Comparison of ENCODE assay signal across 19 cellular contexts in the genomic region with DNA sequence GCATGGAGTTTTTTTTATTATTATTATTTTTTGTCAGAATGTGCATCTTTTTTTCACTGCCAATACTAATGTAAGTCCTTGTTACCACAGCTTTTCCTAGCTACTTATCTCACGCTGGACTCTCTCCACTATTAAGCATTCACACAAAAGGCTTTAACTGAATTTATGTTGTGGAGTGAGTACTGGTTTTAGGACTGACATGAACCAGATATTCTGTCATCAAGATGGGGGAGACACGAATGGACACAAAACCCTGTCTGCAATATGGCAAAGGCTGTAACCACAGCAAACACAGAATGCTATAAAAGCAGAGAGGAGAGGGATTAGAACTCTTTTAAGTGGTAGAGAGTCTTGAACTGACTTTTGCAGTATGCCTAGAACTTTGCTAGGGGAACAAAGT.
A peak's percentile ranks its signal among the peaks of the same experiment; 100 is the strongest.
DNase-seq lines count a peak whose midpoint lies in the region; ATAC-seq, FAIRE-seq and TF ChIP-seq lines count a peak whose summit lies in the region.
"Had no signal": no experiment of that assay in that cellular context is flagged by ENCODE, and none has a peak within 500 bp of the region (broad histone marks: within the 10 kb centered on the region; RNA-seq: fewer than 3 reads in every experiment).

No MANE protein-coding gene starts in this region.

- H3K79me2 ChIP-seq in GM23338 (replicated peaks; ENCODE audit: insufficient read depth), result no peaks in the 10 kb centered on the region
- H3K79me2 ChIP-seq in keratinocyte (ENCODE audit: control insufficient read depth, insufficient read depth, low read length), result no peaks in the 10 kb centered on the region
- no peaks in the 10 kb centered on the region for H3K79me2 ChIP-seq in trophoblast cell (ENCODE audit: control insufficient read depth, insufficient read depth, low read length, poor library complexity)

- no peak overlapping the region for H3K27ac ChIP-seq in GM23338 (ENCODE audit: low read depth)
- H3K27ac ChIP-seq in Panc1 (ENCODE audit: low read length), result peak overlapping the region; percentile 40; the same call in 1 of the 2 replicates
- no peak overlapping the region for H3K27ac ChIP-seq in keratinocyte (ENCODE audit: control insufficient read depth, insufficient read depth, low read length)
- H3K27ac ChIP-seq in trophoblast cell (ENCODE audit: low read depth, low read length), result peak overlapping the region; percentile 67
- H3K27ac ChIP-seq: PC-9, SK-N-MC had no signal

- H3K4ac ChIP-seq in trophoblast cell (ENCODE audit: low read depth, low read length), result no peak overlapping the region

- no peak overlapping the region for H4K12ac ChIP-seq in trophoblast cell (ENCODE audit: low read depth, low read length)

- no peak overlapping the region for H3K9ac ChIP-seq in keratinocyte (ENCODE audit: control insufficient read depth, extremely low read depth, insufficient read depth, low read length)
- no peak overlapping the region for H3K9ac ChIP-seq in trophoblast cell (ENCODE audit: low read length)

- H2AK5ac ChIP-seq in trophoblast cell (ENCODE audit: low read length), result no peak overlapping the region

- H3K23ac ChIP-seq in trophoblast cell (ENCODE audit: low read length), result no peak overlapping the region

- H4K8ac ChIP-seq in trophoblast cell (ENCODE audit: low read depth, low read length), result no peak overlapping the region

- H3K36me3 ChIP-seq in GM23338 (ENCODE audit: insufficient read depth) (no peaks in the 10 kb centered on the region), Panc1 (ENCODE audit: control insufficient read depth, insufficient read depth, low read length) (no peaks in the 10 kb centered on the region), keratinocyte (ENCODE audit: control insufficient read depth in 2 of 2, extremely low read depth in 1 of 2, insufficient read depth in 2 of 2, low read length in 2 of 2) (no peaks in the 10 kb centered on the region), trophoblast cell (ENCODE audit: control insufficient read depth in 1 of 2, insufficient read depth in 2 of 2, low read length in 2 of 2) (no peaks in the 10 kb centered on the region)

- TF ChIP-seq POLR2A in lower leg skin (IDR thresholded peaks at IDR 0.05), result no peak

- H3K36me3 Mint-ChIP-seq in GM23338 (ENCODE audit: low read depth), result no peaks in the 10 kb centered on the region
- H3K36me3 Mint-ChIP-seq in activated CD8-positive, alpha-beta T cell treated with anti-CD3 and anti-CD28 coated beads for 36 hours (ENCODE audit: low read depth), result no peaks in the 10 kb centered on the region
- H3K36me3 Mint-ChIP-seq: CD4-positive, CD25-positive, alpha-beta regulatory T cell had no signal

- no CpG with 5 or more reads among the region's 2 CpGs for WGBS in trophoblast cell (ENCODE audit: extremely low coverage, insufficient coverage, insufficient read length)
- WGBS in lower leg skin, 2 donors, result 95% methylated on average over 2 of the region's 2 CpGs

- no peaks in the 10 kb centered on the region for H3F3A ChIP-seq in GM23338 (replicated peaks; ENCODE audit: low read depth)

- POLR2A ChIA-PET in Panc1 (lab: Charles Lee), result no interaction called here
- POLR2A ChIA-PET in activated CD8-positive, alpha-beta T cell treated with anti-CD3 and anti-CD28 coated beads for 36 hours (lab: Charles Lee), result no interaction called here

- peak; percentile 67 for FAIRE-seq in keratinocyte (lab: Jason Lieb, UNC)
- FAIRE-seq: G401.6, K562 had no signal

- in situ Hi-C loops in Panc1 (cut with HindIII; ENCODE audit: low pct_unique_long_range_greater_than_20kb, low sequenced_read_pairs), result no loop called here

- H2AFZ ChIP-seq in GM23338, result peak overlapping the region; percentile 81
- H2AFZ ChIP-seq in keratinocyte (ENCODE audit: control insufficient read depth, low read length), result no peak overlapping the region
- H2AFZ ChIP-seq in trophoblast cell (ENCODE audit: insufficient read depth, low read length, poor library complexity), result no peak overlapping the region
- H2AFZ ChIP-seq: PC-9 had no signal

- H3K27ac Mint-ChIP-seq in GM23338, result no peak overlapping the region
- no peak overlapping the region for H3K27ac Mint-ChIP-seq in activated CD8-positive, alpha-beta T cell treated with anti-CD3 and anti-CD28 coated beads for 36 hours
- H3K27ac Mint-ChIP-seq: CD4-positive, CD25-positive, alpha-beta regulatory T cell had no signal

- no peak overlapping the region for H2BK5ac ChIP-seq in trophoblast cell (ENCODE audit: low read depth, low read length, poor library complexity)

- H3K14ac ChIP-seq in trophoblast cell (ENCODE audit: low read length), result no peak overlapping the region

- no peaks in the 10 kb centered on the region for H3K9me1 ChIP-seq in keratinocyte (ENCODE audit: control insufficient read depth, extremely low read depth, insufficient read depth, low read length)

- no TSS peak for BruUV-seq in Panc1 (replicated peaks; lab: Mats Ljungman, UMichigan)

- H3K9me3 Mint-ChIP-seq in GM23338, result no peaks in the 10 kb centered on the region
- H3K9me3 Mint-ChIP-seq in activated CD8-positive, alpha-beta T cell treated with anti-CD3 and anti-CD28 coated beads for 36 hours, result no peaks in the 10 kb centered on the region

- no peak overlapping the region for H3K4me3 ChIP-seq in GM23338
- H3K4me3 ChIP-seq in Panc1 (ENCODE audit: low read depth in 2 of 2, low read length in 2 of 2), result no peak overlapping the region
- H3K4me3 ChIP-seq in keratinocyte (ENCODE audit: control insufficient read depth in 2 of 3, extremely low read depth in 1 of 3, insufficient read depth in 2 of 3, low read depth in 1 of 3, low read length in 3 of 3), result no peak overlapping the region
- H3K4me3 ChIP-seq in trophoblast cell (ENCODE audit: low read depth, low read length), result no peak overlapping the region
- H3K4me3 ChIP-seq in lower leg skin (ENCODE audit: low read depth, poor library complexity, severe bottlenecking), result no peak overlapping the region
- H3K4me3 ChIP-seq: K562, PC-9, SK-N-MC had no signal

- H3K27me3 Mint-ChIP-seq in GM23338 (ENCODE audit: insufficient read depth, low read depth, poor library complexity), result peaks cover 2% of the 10 kb centered on the region
- H3K27me3 Mint-ChIP-seq in activated CD8-positive, alpha-beta T cell treated with anti-CD3 and anti-CD28 coated beads for 36 hours, result no peaks in the 10 kb centered on the region
- H3K27me3 Mint-ChIP-seq: CD4-positive, CD25-positive, alpha-beta regulatory T cell had no signal

- H3K18ac ChIP-seq in trophoblast cell (ENCODE audit: low read length), result no peak overlapping the region

- H2BK12ac ChIP-seq in trophoblast cell (ENCODE audit: low read length), result no peak overlapping the region

- H4K91ac ChIP-seq in trophoblast cell (ENCODE audit: low read depth, low read length), result no peak overlapping the region

- no peaks in the 10 kb centered on the region for H4K20me1 ChIP-seq in GM23338 (replicated peaks; ENCODE audit: insufficient read depth)
- H4K20me1 ChIP-seq in keratinocyte (ENCODE audit: control insufficient read depth, extremely low read depth, insufficient read depth, low read length), result no peaks in the 10 kb centered on the region

- peaks cover 3% of the 10 kb centered on the region; the same call in 1 of the 3 replicates for H3K4me1 Mint-ChIP-seq in GM23338
- peaks cover 21% of the 10 kb centered on the region for H3K4me1 Mint-ChIP-seq in activated CD8-positive, alpha-beta T cell treated with anti-CD3 and anti-CD28 coated beads for 36 hours (ENCODE audit: low read depth)

- dilution Hi-C loops in keratinocyte (cut with MboI; ENCODE audit: extremely low pct_ligation_motif_present, low sequenced_read_pairs), result no loop called here

- peaks cover 5% of the 10 kb centered on the region for H3K79me1 ChIP-seq in trophoblast cell (ENCODE audit: low read length)

- intact Hi-C loops in Panc1 (cut with micrococcal nuclease; ENCODE audit: unreplicated experiment) (no loop called here), lower leg skin (cut with DNase I; ENCODE audit: low total_unique reads) (no loop called here)
- intact Hi-C loops in activated CD8-positive, alpha-beta T cell treated with anti-CD3 and anti-CD28 coated beads for 36 hours (cut with micrococcal nuclease), result no loop called here

- DNase-seq in GM23338 (ENCODE audit: low spot score) (no peak), Panc1 (ENCODE audit: low read depth, low spot score) (no peak), keratinocyte (ENCODE audit: low read depth, low spot score) (no peak), trophoblast cell (no peak), lower leg skin (ENCODE audit: low spot score in 2 of 2) (no peak)
- no peak for DNase-seq in activated CD8-positive, alpha-beta T cell treated with anti-CD3 and anti-CD28 coated beads for 36 hours
- DNase-seq: CD4-positive, CD25-positive, alpha-beta regulatory T cell; DMS79; HCEC 1CT; NCI-H1436; NCI-H2029; NCI-H2171 treated with DMSO at 0.1 percent for 48 hours; NCI-H510A; NCI-H774; PC-9 had no signal

- H2BK120ac ChIP-seq in trophoblast cell (ENCODE audit: insufficient read depth, low read length, poor library complexity), result no peak overlapping the region

- no peak overlapping the region for H3K4me3 Mint-ChIP-seq in GM23338
- H3K4me3 Mint-ChIP-seq in activated CD8-positive, alpha-beta T cell treated with anti-CD3 and anti-CD28 coated beads for 36 hours, result no peak overlapping the region
- H3K4me3 Mint-ChIP-seq: CD4-positive, CD25-positive, alpha-beta regulatory T cell had no signal

- TF ChIP-seq CTCF in GM23338 (conservative IDR thresholded peaks at IDR 0.05; ENCODE audit: low read depth in 2 of 2) (no peak), Panc1 (IDR thresholded peaks at IDR 0.05) (no peak), keratinocyte (optimal IDR thresholded peaks at IDR 0.05 in 1 of 3, IDR thresholded peaks at IDR 0.05 in 1 of 3, conservative IDR thresholded peaks at IDR 0.05 in 1 of 3; ENCODE audit: extremely low read depth in 1 of 3, insufficient read depth in 2 of 3, low read length in 3 of 3) (no peak), lower leg skin (IDR thresholded peaks at IDR 0.05) (no peak)
- TF ChIP-seq CTCF in activated CD8-positive, alpha-beta T cell treated with anti-CD3 and anti-CD28 coated beads for 36 hours (IDR thresholded peaks at IDR 0.05), result no peak

- no peak overlapping the region for H3K4me2 ChIP-seq in GM23338
- no peak overlapping the region for H3K4me2 ChIP-seq in keratinocyte (ENCODE audit: control insufficient read depth, extremely low read depth, insufficient read depth, low read depth, low read length)
- no peak overlapping the region for H3K4me2 ChIP-seq in trophoblast cell (ENCODE audit: low read length)
- H3K4me2 ChIP-seq: PC-9 had no signal

- peaks cover 18% of the 10 kb centered on the region for H3K9me2 ChIP-seq in GM23338 (ENCODE audit: insufficient read depth)

- H3K27me3 ChIP-seq in GM23338 (ENCODE audit: insufficient read depth) (no peaks in the 10 kb centered on the region), Panc1 (ENCODE audit: control insufficient read depth, insufficient read depth, low read length) (no peaks in the 10 kb centered on the region), keratinocyte (ENCODE audit: control insufficient read depth, extremely low read depth, insufficient read depth, low read length) (no peaks in the 10 kb centered on the region), trophoblast cell (ENCODE audit: insufficient read depth, low read length) (no peaks in the 10 kb centered on the region)

- ATAC-seq in GM23338, result no peak
- ATAC-seq in Panc1, result no peak
- ATAC-seq in activated CD8-positive, alpha-beta T cell treated with anti-CD3 and anti-CD28 coated beads for 36 hours, result no peak
- no peak for ATAC-seq in HG03045 (IDR thresholded peaks at IDR 0.05; ENCODE audit: unreplicated experiment)
- ATAC-seq: K562 had no signal

- H3K9me3 ChIP-seq in Panc1 (ENCODE audit: control insufficient read depth, insufficient read depth, low read depth, low read length) (no peaks in the 10 kb centered on the region), keratinocyte (ENCODE audit: control insufficient read depth, low read depth, low read length) (no peaks in the 10 kb centered on the region), trophoblast cell (ENCODE audit: insufficient read depth, low read depth, low read length) (no peaks in the 10 kb centered on the region)

- CTCF ChIA-PET in Panc1 (lab: Charles Lee), result no interaction called here
- CTCF ChIA-PET in activated CD8-positive, alpha-beta T cell treated with anti-CD3 and anti-CD28 coated beads for 36 hours (lab: Charles Lee), result no interaction called here

- peaks cover 8% of the 10 kb centered on the region; the same call in 1 of the 2 replicates for H3K4me1 ChIP-seq in GM23338 (ENCODE audit: insufficient read depth)
- no peaks in the 10 kb centered on the region for H3K4me1 ChIP-seq in Panc1 (ENCODE audit: control insufficient read depth, insufficient read depth, low read length)
- no peaks in the 10 kb centered on the region for H3K4me1 ChIP-seq in keratinocyte (ENCODE audit: control insufficient read depth, extremely low read depth, insufficient read depth, low read length)
- peaks cover 0 to 2% of the 10 kb centered on the region in 2 experiments for H3K4me1 ChIP-seq in trophoblast cell (ENCODE audit: control insufficient read depth in 1 of 2, insufficient read depth in 2 of 2, low read length in 2 of 2)

Comparison
In these comparisons a context has a peak if more than half of its experiments do, and no peak if none do; other contexts are left out.
1. H3K27ac ChIP-seq: peak in Panc1 (single experiment) and trophoblast cell (single experiment); none in GM23338 (single experiment) and keratinocyte (single experiment).